Comparison of ENCODE assay signal across 1 cellular context in the genomic region with DNA sequence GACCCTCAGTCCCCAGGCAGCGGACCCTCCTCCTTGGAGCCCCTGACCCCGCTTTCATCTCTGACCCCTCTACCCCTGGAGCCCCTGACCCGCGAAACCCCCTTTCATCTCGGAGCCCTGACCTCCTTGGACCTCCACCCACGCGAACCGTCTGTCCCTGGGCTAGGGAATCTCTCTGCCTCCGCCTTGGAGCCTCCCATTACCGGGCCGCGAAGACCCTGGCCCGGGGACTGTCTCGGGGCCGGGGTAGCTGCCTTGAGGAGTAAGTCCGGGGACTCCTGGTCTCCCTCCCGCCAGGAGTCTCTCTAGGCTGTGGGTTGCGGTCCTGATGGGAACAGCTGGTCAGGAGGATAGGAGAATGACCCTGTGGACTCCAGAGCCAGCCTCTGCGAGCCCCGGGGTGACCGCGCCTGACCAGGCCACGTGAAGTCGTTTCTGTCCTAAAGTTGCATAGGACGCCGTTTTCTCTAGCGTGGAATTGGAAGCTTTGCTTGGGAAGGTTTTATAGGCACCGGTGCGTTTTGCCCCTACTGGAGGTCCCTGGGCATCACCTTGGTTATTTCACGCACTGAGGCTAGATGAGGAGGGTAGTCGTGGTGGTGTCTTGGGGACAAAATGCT.
TF ChIP-seq lines count a peak whose summit lies in the region.

No MANE protein-coding gene starts in this region.

TF ChIP-seq in HepG2, 621 proteins besides CTCF, POLR2A, EP300 and RAD21 (continued from another document and continues in another):
- TF ChIP-seq, protein P1, sequence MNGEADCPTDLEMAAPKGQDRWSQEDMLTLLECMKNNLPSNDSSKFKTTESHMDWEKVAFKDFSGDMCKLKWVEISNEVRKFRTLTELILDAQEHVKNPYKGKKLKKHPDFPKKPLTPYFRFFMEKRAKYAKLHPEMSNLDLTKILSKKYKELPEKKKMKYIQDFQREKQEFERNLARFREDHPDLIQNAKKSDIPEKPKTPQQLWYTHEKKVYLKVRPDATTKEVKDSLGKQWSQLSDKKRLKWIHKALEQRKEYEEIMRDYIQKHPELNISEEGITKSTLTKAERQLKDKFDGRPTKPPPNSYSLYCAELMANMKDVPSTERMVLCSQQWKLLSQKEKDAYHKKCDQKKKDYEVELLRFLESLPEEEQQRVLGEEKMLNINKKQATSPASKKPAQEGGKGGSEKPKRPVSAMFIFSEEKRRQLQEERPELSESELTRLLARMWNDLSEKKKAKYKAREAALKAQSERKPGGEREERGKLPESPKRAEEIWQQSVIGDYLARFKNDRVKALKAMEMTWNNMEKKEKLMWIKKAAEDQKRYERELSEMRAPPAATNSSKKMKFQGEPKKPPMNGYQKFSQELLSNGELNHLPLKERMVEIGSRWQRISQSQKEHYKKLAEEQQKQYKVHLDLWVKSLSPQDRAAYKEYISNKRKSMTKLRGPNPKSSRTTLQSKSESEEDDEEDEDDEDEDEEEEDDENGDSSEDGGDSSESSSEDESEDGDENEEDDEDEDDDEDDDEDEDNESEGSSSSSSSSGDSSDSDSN (CRISPR knock-in tag; IDR thresholded peaks at IDR 0.05), result peak; percentile 36; the same call in 1 of the 2 replicates
- TF ChIP-seq ZNF766 (CRISPR knock-in tag; IDR thresholded peaks at IDR 0.05; ENCODE audit: borderline replicate concordance) (peak; percentile 61; the same call in 1 of the 2 replicates), CEBPG (CRISPR knock-in tag; IDR thresholded peaks at IDR 0.05) (no peak), TCF7 (IDR thresholded peaks at IDR 0.05; ENCODE audit: low read depth) (peak; percentile 40; the same call in 1 of the 2 replicates), KAT7 (CRISPR knock-in tag; IDR thresholded peaks at IDR 0.05; ENCODE audit: borderline replicate concordance) (0 out of 2 replicates have a peak, but pooled peaks have one; percentile 35), TFAP4 (IDR thresholded peaks at IDR 0.05; ENCODE audit: borderline replicate concordance, low read depth) (peak; percentile 88), HNF1B (CRISPR knock-in tag; IDR thresholded peaks at IDR 0.05) (peak; percentile 71; the same call in 1 of the 2 replicates), SALL1 (CRISPR knock-in tag; IDR thresholded peaks at IDR 0.05) (peak; percentile 33), RORA (CRISPR knock-in tag; IDR thresholded peaks at IDR 0.05) (no peak), ZNF136 (CRISPR knock-in tag; IDR thresholded peaks at IDR 0.05; ENCODE audit: low read depth) (0 out of 2 replicates have a peak, but pooled peaks have one; percentile 58), ZFP82 (CRISPR knock-in tag; IDR thresholded peaks at IDR 0.05; ENCODE audit: borderline replicate concordance) (0 out of 2 replicates have a peak, but pooled peaks have one; percentile 43), SRF (IDR thresholded peaks at IDR 0.05; ENCODE audit: low read depth, low read length) (no peak), HOXA3 (CRISPR knock-in tag; IDR thresholded peaks at IDR 0.05) (peak; percentile 45; the same call in 1 of the 2 replicates), NCOR1 (IDR thresholded peaks at IDR 0.05; ENCODE audit: borderline replicate concordance, low read length) (0 out of 2 replicates have a peak, but pooled peaks have one; percentile 26), MXI1 (IDR thresholded peaks at IDR 0.05; ENCODE audit: borderline replicate concordance, low read depth, low read length) (peak; percentile 16; the same call in 1 of the 3 replicates), SRSF9 (IDR thresholded peaks at IDR 0.05; ENCODE audit: borderline replicate concordance, insufficient read depth, low read depth, low read length, poor library complexity, severe bottlenecking) (no peak), ZNF607 (CRISPR knock-in tag; IDR thresholded peaks at IDR 0.05; ENCODE audit: borderline replicate concordance) (peak; percentile 54; the same call in 1 of the 2 replicates), U2AF1 (optimal IDR thresholded peaks at IDR 0.05; ENCODE audit: low read depth, low read length) (no peak), ZSCAN9 (CRISPR knock-in tag; IDR thresholded peaks at IDR 0.05; ENCODE audit: borderline replicate concordance) (no peak), ZNF34 (CRISPR knock-in tag; IDR thresholded peaks at IDR 0.05; ENCODE audit: borderline replicate concordance) (0 out of 2 replicates have a peak, but pooled peaks have one; percentile 45), ATM (IDR thresholded peaks at IDR 0.05; ENCODE audit: borderline replicate concordance) (no peak), REPIN1 (CRISPR knock-in tag; IDR thresholded peaks at IDR 0.05; ENCODE audit: borderline replicate concordance, low read depth) (peak; percentile 58; the same call in 1 of the 2 replicates), HNF4A (CRISPR knock-in tag; IDR thresholded peaks at IDR 0.05) (peak; percentile 49), ZNF609 (CRISPR knock-in tag; IDR thresholded peaks at IDR 0.05; ENCODE audit: borderline replicate concordance) (peak; percentile 35), ZNF337 (CRISPR knock-in tag; IDR thresholded peaks at IDR 0.05; ENCODE audit: borderline replicate concordance, low read depth) (no peak), ZNF333 (CRISPR knock-in tag; IDR thresholded peaks at IDR 0.05; ENCODE audit: borderline replicate concordance) (0 out of 2 replicates have a peak, but pooled peaks have one; percentile 31), POLR2AphosphoS5 (IDR thresholded peaks at IDR 0.05; ENCODE audit: low read depth, low read length) (no peak), HIVEP1 (CRISPR knock-in tag; IDR thresholded peaks at IDR 0.05) (peak; percentile 67; the same call in 1 of the 2 replicates)
- TF ChIP-seq, protein P2, sequence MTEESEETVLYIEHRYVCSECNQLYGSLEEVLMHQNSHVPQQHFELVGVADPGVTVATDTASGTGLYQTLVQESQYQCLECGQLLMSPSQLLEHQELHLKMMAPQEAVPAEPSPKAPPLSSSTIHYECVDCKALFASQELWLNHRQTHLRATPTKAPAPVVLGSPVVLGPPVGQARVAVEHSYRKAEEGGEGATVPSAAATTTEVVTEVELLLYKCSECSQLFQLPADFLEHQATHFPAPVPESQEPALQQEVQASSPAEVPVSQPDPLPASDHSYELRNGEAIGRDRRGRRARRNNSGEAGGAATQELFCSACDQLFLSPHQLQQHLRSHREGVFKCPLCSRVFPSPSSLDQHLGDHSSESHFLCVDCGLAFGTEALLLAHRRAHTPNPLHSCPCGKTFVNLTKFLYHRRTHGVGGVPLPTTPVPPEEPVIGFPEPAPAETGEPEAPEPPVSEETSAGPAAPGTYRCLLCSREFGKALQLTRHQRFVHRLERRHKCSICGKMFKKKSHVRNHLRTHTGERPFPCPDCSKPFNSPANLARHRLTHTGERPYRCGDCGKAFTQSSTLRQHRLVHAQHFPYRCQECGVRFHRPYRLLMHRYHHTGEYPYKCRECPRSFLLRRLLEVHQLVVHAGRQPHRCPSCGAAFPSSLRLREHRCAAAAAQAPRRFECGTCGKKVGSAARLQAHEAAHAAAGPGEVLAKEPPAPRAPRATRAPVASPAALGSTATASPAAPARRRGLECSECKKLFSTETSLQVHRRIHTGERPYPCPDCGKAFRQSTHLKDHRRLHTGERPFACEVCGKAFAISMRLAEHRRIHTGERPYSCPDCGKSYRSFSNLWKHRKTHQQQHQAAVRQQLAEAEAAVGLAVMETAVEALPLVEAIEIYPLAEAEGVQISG (CRISPR knock-in tag; IDR thresholded peaks at IDR 0.05), result peak; percentile 41
- TF ChIP-seq, protein P3, sequence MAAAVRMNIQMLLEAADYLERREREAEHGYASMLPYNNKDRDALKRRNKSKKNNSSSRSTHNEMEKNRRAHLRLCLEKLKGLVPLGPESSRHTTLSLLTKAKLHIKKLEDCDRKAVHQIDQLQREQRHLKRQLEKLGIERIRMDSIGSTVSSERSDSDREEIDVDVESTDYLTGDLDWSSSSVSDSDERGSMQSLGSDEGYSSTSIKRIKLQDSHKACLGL (CRISPR knock-in tag; IDR thresholded peaks at IDR 0.05), result peak; percentile 37; the same call in 1 of the 2 replicates
- TF ChIP-seq, protein P4, sequence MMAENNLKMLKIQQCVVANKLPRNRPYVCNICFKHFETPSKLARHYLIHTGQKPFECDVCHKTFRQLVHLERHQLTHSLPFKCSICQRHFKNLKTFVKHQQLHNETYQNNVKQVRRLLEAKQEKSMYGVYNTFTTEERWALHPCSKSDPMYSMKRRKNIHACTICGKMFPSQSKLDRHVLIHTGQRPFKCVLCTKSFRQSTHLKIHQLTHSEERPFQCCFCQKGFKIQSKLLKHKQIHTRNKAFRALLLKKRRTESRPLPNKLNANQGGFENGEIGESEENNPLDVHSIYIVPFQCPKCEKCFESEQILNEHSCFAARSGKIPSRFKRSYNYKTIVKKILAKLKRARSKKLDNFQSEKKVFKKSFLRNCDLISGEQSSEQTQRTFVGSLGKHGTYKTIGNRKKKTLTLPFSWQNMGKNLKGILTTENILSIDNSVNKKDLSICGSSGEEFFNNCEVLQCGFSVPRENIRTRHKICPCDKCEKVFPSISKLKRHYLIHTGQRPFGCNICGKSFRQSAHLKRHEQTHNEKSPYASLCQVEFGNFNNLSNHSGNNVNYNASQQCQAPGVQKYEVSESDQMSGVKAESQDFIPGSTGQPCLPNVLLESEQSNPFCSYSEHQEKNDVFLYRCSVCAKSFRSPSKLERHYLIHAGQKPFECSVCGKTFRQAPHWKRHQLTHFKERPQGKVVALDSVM (CRISPR knock-in tag; IDR thresholded peaks at IDR 0.05), result peak; percentile 74
- TF ChIP-seq, protein P5, sequence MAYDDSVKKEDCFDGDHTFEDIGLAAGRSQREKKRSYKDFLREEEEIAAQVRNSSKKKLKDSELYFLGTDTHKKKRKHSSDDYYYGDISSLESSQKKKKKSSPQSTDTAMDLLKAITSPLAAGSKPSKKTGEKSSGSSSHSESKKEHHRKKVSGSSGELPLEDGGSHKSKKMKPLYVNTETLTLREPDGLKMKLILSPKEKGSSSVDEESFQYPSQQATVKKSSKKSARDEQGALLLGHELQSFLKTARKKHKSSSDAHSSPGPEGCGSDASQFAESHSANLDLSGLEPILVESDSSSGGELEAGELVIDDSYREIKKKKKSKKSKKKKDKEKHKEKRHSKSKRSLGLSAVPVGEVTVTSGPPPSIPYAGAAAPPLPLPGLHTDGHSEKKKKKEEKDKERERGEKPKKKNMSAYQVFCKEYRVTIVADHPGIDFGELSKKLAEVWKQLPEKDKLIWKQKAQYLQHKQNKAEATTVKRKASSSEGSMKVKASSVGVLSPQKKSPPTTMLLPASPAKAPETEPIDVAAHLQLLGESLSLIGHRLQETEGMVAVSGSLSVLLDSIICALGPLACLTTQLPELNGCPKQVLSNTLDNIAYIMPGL (CRISPR knock-in tag; IDR thresholded peaks at IDR 0.05; ENCODE audit: borderline replicate concordance in 1 of 2, low read depth in 1 of 2), result peak in 1 of 2 experiments; percentile 44; a peak in 2 of 4 replicates
- TF ChIP-seq, protein P6, sequence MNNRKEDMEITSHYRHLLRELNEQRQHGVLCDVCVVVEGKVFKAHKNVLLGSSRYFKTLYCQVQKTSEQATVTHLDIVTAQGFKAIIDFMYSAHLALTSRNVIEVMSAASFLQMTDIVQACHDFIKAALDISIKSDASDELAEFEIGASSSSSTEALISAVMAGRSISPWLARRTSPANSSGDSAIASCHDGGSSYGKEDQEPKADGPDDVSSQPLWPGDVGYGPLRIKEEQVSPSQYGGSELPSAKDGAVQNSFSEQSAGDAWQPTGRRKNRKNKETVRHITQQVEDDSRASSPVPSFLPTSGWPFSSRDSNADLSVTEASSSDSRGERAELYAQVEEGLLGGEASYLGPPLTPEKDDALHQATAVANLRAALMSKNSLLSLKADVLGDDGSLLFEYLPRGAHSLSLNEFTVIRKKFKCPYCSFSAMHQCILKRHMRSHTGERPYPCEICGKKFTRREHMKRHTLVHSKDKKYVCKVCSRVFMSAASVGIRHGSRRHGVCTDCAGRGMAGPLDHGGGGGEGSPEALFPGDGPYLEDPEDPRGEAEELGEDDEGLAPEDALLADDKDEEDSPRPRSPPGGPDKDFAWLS (CRISPR knock-in tag; IDR thresholded peaks at IDR 0.05; ENCODE audit: borderline replicate concordance), result no peak
